8 cellular contexts compared by ENCODE assay signal in genomic region chr2:131105950-131106801, GRCh38. TPM values are rescaled to one million over a fixed set of nuclear protein-coding genes. Genes with fewer than 3 reads are reported as not detected.
DNase-seq lines count a peak whose midpoint lies in the region; ATAC-seq and TF ChIP-seq lines count a peak whose summit lies in the region.

No MANE protein-coding gene starts in this region.

- H3K4me1 ChIP-seq in HUES64 (ENCODE audit: insufficient read depth, low read length) (peaks cover 14% of the 10 kb centered on the region), lung (ENCODE audit: control insufficient read depth in 2 of 2, insufficient read depth in 2 of 2, low read length in 2 of 2) (peaks cover 7% of the 10 kb centered on the region in 2 donors)

- H3K27ac ChIP-seq in HUES64 (ENCODE audit: low read depth, low read length): no peak overlapping the region
- peak overlapping the region; percentile 94 for H3K27ac ChIP-seq in lung (ENCODE audit: low read depth in 1 of 2, low read length in 1 of 2)

- H3K4me3 ChIP-seq in HUES64 (ENCODE audit: low read length) (peak overlapping the region; percentile 90), lung (peak overlapping the region; percentile 77)

- ATAC-seq in GM21447 (IDR thresholded peaks at IDR 0.05; ENCODE audit: unreplicated experiment) (peak; percentile 44), lung (ENCODE audit: insufficient read depth, low FRiP score) (peak; percentile 14)

- DNase-seq in GF-D8 (lab: John Stamatoyannopoulos, UW) (peak; percentile 45), T1000 (lab: John Stamatoyannopoulos, UW) (peak; percentile 8), dermis blood vessel endothelial cell (peak; percentile 69), lung (ENCODE audit: low spot score) (peak; percentile 49), COLO829 (ENCODE audit: low spot score) (no peak)
- peak; percentile 72 for DNase-seq in stimulated activated CD8-positive, alpha-beta memory T cell treated with anti-CD3 and anti-CD28 coated beads, Interleukin-4, amount 100 ng/mL, for 48 hours

- H3K9me3 ChIP-seq in HUES64 (ENCODE audit: insufficient read depth, low read depth, low read length) (no peaks in the 10 kb centered on the region), lung (ENCODE audit: control insufficient read depth in 2 of 2, insufficient read depth in 1 of 2, low read length in 1 of 2) (no peaks in the 10 kb centered on the region)

- H3K9ac ChIP-seq in HUES64 (ENCODE audit: low read depth, low read length): peak overlapping the region; percentile 81

- H3K36me3 ChIP-seq in HUES64 (ENCODE audit: insufficient read depth, low read length): 0 out of 2 replicates have a peak, but pooled peaks cover 11% of the 10 kb centered on the region
- H3K36me3 ChIP-seq in lung (ENCODE audit: control insufficient read depth in 2 of 2, insufficient read depth in 2 of 2, low read length in 2 of 2): peaks cover 0 to 3% of the 10 kb centered on the region in 2 donors

- 9% methylated on average over 19 of the region's 19 CpGs for WGBS in HUES64
- 1 to 3% methylated on average over 19 of the region's 19 CpGs for WGBS in lung, 2 donors

- H3K27me3 ChIP-seq in HUES64 (ENCODE audit: insufficient read depth, low read length) (no peaks in the 10 kb centered on the region), lung (ENCODE audit: control insufficient read depth, insufficient read depth) (no peaks in the 10 kb centered on the region)

- TF ChIP-seq CTCF in lung (IDR thresholded peaks at IDR 0.05; ENCODE audit: control extremely low read depth, extremely low read depth): no peak

RNA-seq across cellular contexts. Expression of gene PLEKHB2, which starts 1.0 kb away (rescaled TPM):
- 48.7 TPM for polyA plus RNA-seq in HUES64 (2013, experiment 1 of 2)
- polyA plus RNA-seq in HUES64 (2013, experiment 2 of 2): 53.9 TPM
- total RNA-seq in dermis blood vessel endothelial cell (146 and 158 TPM in 2 replicates), lung (10 to 100 TPM; 66.0 to 93.6 TPM)
- 10 to 100 TPM; 23.4 to 84.7 TPM for polyA plus RNA-seq in lung

RNA-seq across cellular contexts. Expression of gene FAM168B, which starts 12.9 kb away (rescaled TPM):
- polyA plus RNA-seq in HUES64 (2013, experiment 1 of 2): 60.9 TPM
- polyA plus RNA-seq in HUES64 (2013, experiment 2 of 2): 63.2 TPM
- total RNA-seq in dermis blood vessel endothelial cell (98.2 and 100 TPM in 2 replicates), lung (10 to 100 TPM; 36.4 to 79.7 TPM)
- 10 to 100 TPM; 20.4 to 43.8 TPM for polyA plus RNA-seq in lung
